ENCODE assay signal across 1 cellular context in the genomic region with DNA sequence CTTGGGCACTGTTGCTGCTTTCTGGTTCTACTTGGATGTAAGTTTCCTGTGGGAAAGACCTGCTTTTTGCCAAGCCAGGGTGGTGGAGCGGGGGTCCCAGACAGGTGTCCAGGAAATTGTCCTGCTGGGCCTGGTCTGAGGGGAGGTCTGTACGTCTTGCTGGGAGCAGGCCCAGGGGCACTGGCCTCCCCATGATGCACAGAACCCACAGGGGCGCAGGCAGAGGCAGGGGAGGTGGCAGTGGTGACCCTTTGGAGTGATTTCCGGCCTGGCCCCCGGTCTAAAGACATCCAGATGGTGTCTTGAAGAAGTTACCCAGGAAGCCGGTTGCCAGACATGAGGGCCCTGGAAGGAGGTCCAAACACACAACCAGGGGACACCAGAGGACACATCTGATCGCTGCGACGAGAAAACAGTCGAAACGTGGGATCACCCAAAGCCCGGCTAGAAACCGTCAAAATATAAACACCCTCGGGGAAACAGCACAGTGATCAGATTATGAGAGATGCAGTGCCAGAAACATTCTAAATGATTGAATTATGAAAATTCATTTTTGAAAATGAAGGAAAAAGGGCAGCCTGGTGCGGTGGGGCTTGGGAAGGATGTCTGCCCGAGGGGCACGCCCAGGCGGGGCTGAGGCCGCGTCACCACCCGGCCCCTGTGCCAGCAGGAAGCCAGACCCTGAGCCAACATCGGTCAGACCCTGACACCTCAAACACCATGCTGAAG.
TF ChIP-seq lines count a peak whose summit lies in the region.

No MANE protein-coding gene starts in this region.

TF ChIP-seq in SK-N-SH, 30 proteins besides CTCF, POLR2A, EP300 and RAD21:
- no peak for TF ChIP-seq SIN3A (IDR thresholded peaks at IDR 0.05; ENCODE audit: borderline replicate concordance, low read depth, low read length)
- TF ChIP-seq FOSL2 (IDR thresholded peaks at IDR 0.05; ENCODE audit: borderline replicate concordance, low read depth): no peak
- no peak for TF ChIP-seq FOXM1 (IDR thresholded peaks at IDR 0.05; ENCODE audit: low read depth)
- no peak for TF ChIP-seq TCF12 (IDR thresholded peaks at IDR 0.05)
- peak; percentile 94 for TF ChIP-seq FOXJ3 (CRISPR knock-in tag; IDR thresholded peaks at IDR 0.05)
- no peak for TF ChIP-seq JUND (IDR thresholded peaks at IDR 0.05)
- peak; percentile 1; the same call in 1 of the 2 replicates for TF ChIP-seq SMC3 (IDR thresholded peaks at IDR 0.05; ENCODE audit: low read depth, low read length)
- TF ChIP-seq, protein P1, sequence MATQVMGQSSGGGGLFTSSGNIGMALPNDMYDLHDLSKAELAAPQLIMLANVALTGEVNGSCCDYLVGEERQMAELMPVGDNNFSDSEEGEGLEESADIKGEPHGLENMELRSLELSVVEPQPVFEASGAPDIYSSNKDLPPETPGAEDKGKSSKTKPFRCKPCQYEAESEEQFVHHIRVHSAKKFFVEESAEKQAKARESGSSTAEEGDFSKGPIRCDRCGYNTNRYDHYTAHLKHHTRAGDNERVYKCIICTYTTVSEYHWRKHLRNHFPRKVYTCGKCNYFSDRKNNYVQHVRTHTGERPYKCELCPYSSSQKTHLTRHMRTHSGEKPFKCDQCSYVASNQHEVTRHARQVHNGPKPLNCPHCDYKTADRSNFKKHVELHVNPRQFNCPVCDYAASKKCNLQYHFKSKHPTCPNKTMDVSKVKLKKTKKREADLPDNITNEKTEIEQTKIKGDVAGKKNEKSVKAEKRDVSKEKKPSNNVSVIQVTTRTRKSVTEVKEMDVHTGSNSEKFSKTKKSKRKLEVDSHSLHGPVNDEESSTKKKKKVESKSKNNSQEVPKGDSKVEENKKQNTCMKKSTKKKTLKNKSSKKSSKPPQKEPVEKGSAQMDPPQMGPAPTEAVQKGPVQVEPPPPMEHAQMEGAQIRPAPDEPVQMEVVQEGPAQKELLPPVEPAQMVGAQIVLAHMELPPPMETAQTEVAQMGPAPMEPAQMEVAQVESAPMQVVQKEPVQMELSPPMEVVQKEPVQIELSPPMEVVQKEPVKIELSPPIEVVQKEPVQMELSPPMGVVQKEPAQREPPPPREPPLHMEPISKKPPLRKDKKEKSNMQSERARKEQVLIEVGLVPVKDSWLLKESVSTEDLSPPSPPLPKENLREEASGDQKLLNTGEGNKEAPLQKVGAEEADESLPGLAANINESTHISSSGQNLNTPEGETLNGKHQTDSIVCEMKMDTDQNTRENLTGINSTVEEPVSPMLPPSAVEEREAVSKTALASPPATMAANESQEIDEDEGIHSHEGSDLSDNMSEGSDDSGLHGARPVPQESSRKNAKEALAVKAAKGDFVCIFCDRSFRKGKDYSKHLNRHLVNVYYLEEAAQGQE (IDR thresholded peaks at IDR 0.05; ENCODE audit: low read depth, low read length): no peak
- TF ChIP-seq MEF2A (IDR thresholded peaks at IDR 0.05; ENCODE audit: borderline replicate concordance, low read depth): no peak
- TF ChIP-seq MXI1 (IDR thresholded peaks at IDR 0.05; ENCODE audit: low read depth, low read length): peak; percentile 80; the same call in 1 of the 2 replicates
- TF ChIP-seq RFX5 (IDR thresholded peaks at IDR 0.05; ENCODE audit: low read length): 0 out of 2 replicates have a peak, but pooled peaks have one; percentile 36
- no peak for TF ChIP-seq POLR2AphosphoS5 (IDR thresholded peaks at IDR 0.05; ENCODE audit: low read depth, low read length)
- peak; percentile 83 for TF ChIP-seq CHD2 (IDR thresholded peaks at IDR 0.05; ENCODE audit: low read length, partially characterized antibody)
- no peak for TF ChIP-seq ZBTB33 (IDR thresholded peaks at IDR 0.05; ENCODE audit: borderline replicate concordance, low read depth)
- no peak for TF ChIP-seq YY1 (IDR thresholded peaks at IDR 0.05; ENCODE audit: low read depth)
- TF ChIP-seq RCOR1 (IDR thresholded peaks at IDR 0.05; ENCODE audit: low read length): peak; percentile 89
- TF ChIP-seq TAF1 (IDR thresholded peaks at IDR 0.05; ENCODE audit: borderline replicate concordance, low read depth, low read length): no peak
- TF ChIP-seq NRF1 (IDR thresholded peaks at IDR 0.05; ENCODE audit: low read depth, low read length): no peak
- peak; percentile 91 for TF ChIP-seq GATA2 (CRISPR knock-in tag; IDR thresholded peaks at IDR 0.05)
- no peak for TF ChIP-seq EZH2phosphoT487 (IDR thresholded peaks at IDR 0.05; ENCODE audit: borderline replicate concordance, low read depth)
- TF ChIP-seq, protein P2, sequence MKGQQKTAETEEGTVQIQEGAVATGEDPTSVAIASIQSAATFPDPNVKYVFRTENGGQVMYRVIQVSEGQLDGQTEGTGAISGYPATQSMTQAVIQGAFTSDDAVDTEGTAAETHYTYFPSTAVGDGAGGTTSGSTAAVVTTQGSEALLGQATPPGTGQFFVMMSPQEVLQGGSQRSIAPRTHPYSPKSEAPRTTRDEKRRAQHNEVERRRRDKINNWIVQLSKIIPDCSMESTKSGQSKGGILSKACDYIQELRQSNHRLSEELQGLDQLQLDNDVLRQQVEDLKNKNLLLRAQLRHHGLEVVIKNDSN (IDR thresholded peaks at IDR 0.05; ENCODE audit: borderline replicate concordance, low read depth): no peak
- TF ChIP-seq MAX (IDR thresholded peaks at IDR 0.05; ENCODE audit: low read depth): no peak
- TF ChIP-seq, protein P3, sequence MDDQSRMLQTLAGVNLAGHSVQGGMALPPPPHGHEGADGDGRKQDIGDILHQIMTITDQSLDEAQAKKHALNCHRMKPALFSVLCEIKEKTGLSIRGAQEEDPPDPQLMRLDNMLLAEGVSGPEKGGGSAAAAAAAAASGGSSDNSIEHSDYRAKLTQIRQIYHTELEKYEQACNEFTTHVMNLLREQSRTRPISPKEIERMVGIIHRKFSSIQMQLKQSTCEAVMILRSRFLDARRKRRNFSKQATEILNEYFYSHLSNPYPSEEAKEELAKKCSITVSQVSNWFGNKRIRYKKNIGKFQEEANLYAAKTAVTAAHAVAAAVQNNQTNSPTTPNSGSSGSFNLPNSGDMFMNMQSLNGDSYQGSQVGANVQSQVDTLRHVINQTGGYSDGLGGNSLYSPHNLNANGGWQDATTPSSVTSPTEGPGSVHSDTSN (IDR thresholded peaks at IDR 0.05): no peak
- TF ChIP-seq TEAD4 (IDR thresholded peaks at IDR 0.05; ENCODE audit: borderline replicate concordance, insufficient read depth): no peak
- no peak for TF ChIP-seq IRF3 (IDR thresholded peaks at IDR 0.05; ENCODE audit: low read depth, low read length)
- no peak for TF ChIP-seq RXRA (IDR thresholded peaks at IDR 0.05; ENCODE audit: borderline replicate concordance, low read depth)
- no peak for TF ChIP-seq ELF1 (IDR thresholded peaks at IDR 0.05)
- TF ChIP-seq NFIC (IDR thresholded peaks at IDR 0.05; ENCODE audit: borderline replicate concordance): no peak
- TF ChIP-seq, protein P4, sequence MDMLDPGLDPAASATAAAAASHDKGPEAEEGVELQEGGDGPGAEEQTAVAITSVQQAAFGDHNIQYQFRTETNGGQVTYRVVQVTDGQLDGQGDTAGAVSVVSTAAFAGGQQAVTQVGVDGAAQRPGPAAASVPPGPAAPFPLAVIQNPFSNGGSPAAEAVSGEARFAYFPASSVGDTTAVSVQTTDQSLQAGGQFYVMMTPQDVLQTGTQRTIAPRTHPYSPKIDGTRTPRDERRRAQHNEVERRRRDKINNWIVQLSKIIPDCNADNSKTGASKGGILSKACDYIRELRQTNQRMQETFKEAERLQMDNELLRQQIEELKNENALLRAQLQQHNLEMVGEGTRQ (IDR thresholded peaks at IDR 0.05; ENCODE audit: borderline replicate concordance, low read depth, low read length): no peak
- TF ChIP-seq GABPA (IDR thresholded peaks at IDR 0.05; ENCODE audit: low read depth): no peak
